ENCODE assay signal across 1 cellular context in the genomic region with DNA sequence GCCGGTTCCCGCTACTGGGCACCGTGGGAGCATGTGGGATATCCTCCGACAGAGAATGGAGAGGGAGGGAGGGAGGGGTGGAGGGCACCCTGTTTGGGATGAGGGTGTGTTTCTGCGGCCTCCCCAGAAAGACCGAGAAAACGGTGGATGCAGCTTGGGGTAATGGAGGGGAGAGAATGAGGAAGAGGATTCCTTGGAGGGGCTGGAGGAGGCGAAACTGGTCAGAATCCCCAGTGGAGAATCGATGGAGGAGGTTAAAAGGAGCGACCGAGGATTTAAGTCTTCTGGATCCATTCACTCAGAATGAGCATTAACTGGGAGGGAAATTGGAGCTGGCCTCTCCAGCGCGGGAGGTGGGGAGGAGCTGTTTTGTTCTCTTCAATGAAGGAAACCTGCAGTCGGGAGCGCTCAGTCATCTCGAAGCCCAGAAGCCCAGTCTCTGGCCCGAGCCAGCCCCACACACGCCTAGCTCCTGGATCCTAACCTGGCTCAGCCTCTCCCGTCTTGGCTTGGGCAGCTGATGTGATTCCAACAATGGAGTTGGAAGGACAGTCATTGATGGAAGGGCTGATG.
TF ChIP-seq lines count a peak whose summit lies in the region.

No MANE protein-coding gene starts in this region.

TF ChIP-seq in IMR-90, 13 proteins besides CTCF, POLR2A, EP300 and RAD21:
- TF ChIP-seq NFE2L2 (IDR thresholded peaks at IDR 0.05; ENCODE audit: low read depth, low read length) (no peak), RFX5 (IDR thresholded peaks at IDR 0.05; ENCODE audit: low read depth, low read length) (no peak), FOS (IDR thresholded peaks at IDR 0.05; ENCODE audit: low read depth, low read length) (no peak)
